In the genomic region with DNA sequence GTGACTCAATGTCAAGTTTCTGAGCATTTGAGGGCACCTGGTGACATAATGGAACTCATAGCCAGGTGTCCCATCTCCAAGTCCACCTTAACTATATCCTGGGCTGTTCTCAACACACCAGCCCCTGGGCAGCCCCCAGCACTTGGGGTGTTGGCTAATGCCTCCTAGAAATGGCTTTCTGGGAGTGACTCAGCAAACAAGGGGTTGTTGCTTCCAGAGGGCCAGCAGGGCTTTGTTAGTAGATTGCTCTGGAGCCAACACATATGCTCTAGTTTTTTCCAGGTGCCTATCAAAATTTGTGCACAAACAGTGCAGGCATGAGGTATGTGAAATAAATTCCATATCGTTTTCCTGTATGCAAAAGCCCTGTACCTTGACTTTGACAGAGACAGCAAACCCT, we compare ENCODE assay signal across 24 cellular contexts.
"Had no signal": no experiment of that assay in that cellular context is flagged by ENCODE, and none has a peak within 500 bp of the region (broad histone marks: within the 10 kb centered on the region; RNA-seq: fewer than 3 reads in every experiment).

No MANE protein-coding gene starts in this region.

- ATAC-seq: activated T-helper 17 cell treated with anti-CD3 and anti-CD28 coated beads, Interleukin-2, amount 50 U/mL, for 72 hours; T-cell had no signal

- H3K27me3 ChIP-seq: brain microvascular endothelial cell, cardiac muscle cell had no signal

- H3K27ac ChIP-seq: cardiac muscle cell, KMS-11 had no signal

- H3K4me2 ChIP-seq: KMS-11 had no signal

- H3K9ac ChIP-seq: KMS-11 had no signal

- H3K36me3 ChIP-seq: brain microvascular endothelial cell, cardiac muscle cell had no signal

- DNase-seq: activated B cell treated with CpG ODN at 0.5 μM for 24 hours; activated CD4-positive, alpha-beta memory T cell treated with anti-CD3 and anti-CD28 coated beads, Interleukin-2, amount 10 ng/mL, durations not matched to agents 7 days and 5 days; activated CD4-positive, alpha-beta T cell treated with anti-CD3 and anti-CD28 coated beads for 1 hour; activated CD4-positive, alpha-beta T cell treated with anti-CD3 and anti-CD28 coated beads, Interleukin-2, amount 10 ng/mL, durations not matched to agents 7 days and 5 days; activated gamma-delta T cell; activated naive CD4-positive, alpha-beta T cell treated with anti-CD3 and anti-CD28 coated beads for 36 hours; activated T-cell treated with anti-CD3 and anti-CD28 coated beads for 4 hours; activated T-cell treated with anti-CD3 and anti-CD28 coated beads, Interleukin-2, amount 50 U/mL, for 48 hours; amygdala; brain microvascular endothelial cell; NCI-H1092; NCI-H1417; NCI-H2029; NCI-H2107; NCI-H2171 treated with DMSO at 0.1 percent for 48 hours; NCI-H226; NCI-H69; SHP77; T-cell; T-helper 2 cell; T1000 had no signal

- H3K4me3 ChIP-seq: cardiac muscle cell had no signal
